Comparison of ENCODE assay signal across 1 cellular context in the genomic region with DNA sequence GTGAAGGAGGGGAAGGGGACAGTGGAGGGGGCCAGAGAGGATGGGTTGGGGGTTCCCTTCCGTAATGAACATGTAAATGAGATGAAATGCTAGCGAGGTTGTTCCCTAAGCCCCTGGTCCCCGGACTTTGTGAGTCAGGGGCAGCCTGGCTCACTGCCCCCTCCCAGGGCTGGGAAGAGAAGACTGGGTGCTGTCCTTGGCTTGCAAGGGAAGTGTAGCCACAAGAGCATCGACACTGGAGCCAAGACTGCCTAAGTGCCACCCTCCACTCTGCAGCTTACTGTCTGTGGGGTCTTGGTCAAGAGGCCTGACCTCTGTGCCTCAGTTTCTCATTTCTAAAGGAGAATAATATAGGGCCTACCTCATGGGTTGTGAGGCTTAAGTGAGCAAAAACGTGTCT.
TF ChIP-seq lines count a peak whose summit lies in the region.

No MANE protein-coding gene starts in this region.

TF ChIP-seq in IMR-90, 13 proteins besides CTCF, POLR2A, EP300 and RAD21 (continued from another document):
- no peak for TF ChIP-seq MAZ (IDR thresholded peaks at IDR 0.05; ENCODE audit: borderline replicate concordance, low read depth, low read length)
- no peak for TF ChIP-seq RFX5 (IDR thresholded peaks at IDR 0.05; ENCODE audit: low read depth, low read length)
- TF ChIP-seq, protein P1, sequence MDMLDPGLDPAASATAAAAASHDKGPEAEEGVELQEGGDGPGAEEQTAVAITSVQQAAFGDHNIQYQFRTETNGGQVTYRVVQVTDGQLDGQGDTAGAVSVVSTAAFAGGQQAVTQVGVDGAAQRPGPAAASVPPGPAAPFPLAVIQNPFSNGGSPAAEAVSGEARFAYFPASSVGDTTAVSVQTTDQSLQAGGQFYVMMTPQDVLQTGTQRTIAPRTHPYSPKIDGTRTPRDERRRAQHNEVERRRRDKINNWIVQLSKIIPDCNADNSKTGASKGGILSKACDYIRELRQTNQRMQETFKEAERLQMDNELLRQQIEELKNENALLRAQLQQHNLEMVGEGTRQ (IDR thresholded peaks at IDR 0.05; ENCODE audit: low read depth, low read length): no peak
- no peak for TF ChIP-seq FOS (IDR thresholded peaks at IDR 0.05; ENCODE audit: low read depth, low read length)
- TF ChIP-seq SMC3 (IDR thresholded peaks at IDR 0.05; ENCODE audit: low read depth, low read length): no peak
